Comparison of ENCODE assay signal across 18 cellular contexts in genomic region chr12:90044069-90044468, GRCh38.
DNase-seq lines count a peak whose midpoint lies in the region; ATAC-seq, FAIRE-seq and TF ChIP-seq lines count a peak whose summit lies in the region.
"Had no signal": no experiment of that assay in that cellular context is flagged by ENCODE, and none has a peak within 500 bp of the region (broad histone marks: within the 10 kb centered on the region; RNA-seq: fewer than 3 reads in every experiment).

No MANE protein-coding gene starts in this region.

- H3K4me1 Mint-ChIP-seq in activated T-cell treated with anti-CD3 and anti-CD28 coated beads, Interleukin-2, amount 50 U/mL, for 24 hours (ENCODE audit: low read depth) = peaks cover 25% of the 10 kb centered on the region
- peaks cover 24 to 26% of the 10 kb centered on the region in 2 donors for H3K4me1 Mint-ChIP-seq in natural killer cell treated with Interleukin-12 subunit alpha and Interleukin-12 subunit beta and Interleukin-15 and Interleukin-18, amount 100 ng/mL, for 72 hours (ENCODE audit: low read depth in 2 of 2)
- H3K4me1 Mint-ChIP-seq in natural killer cell = no peaks in the 10 kb centered on the region
- peaks cover 4% of the 10 kb centered on the region for H3K4me1 Mint-ChIP-seq in stimulated activated memory B cell treated with anti-CD40 and anti-IgM and Interleukin-4, amounts not matched to agents 10 μg/mL and 1 μg/mL and 100 μg/mL, for 72 hours

- no peak for DNase-seq in activated T-cell treated with anti-CD3 and anti-CD28 coated beads, Interleukin-2, amount 50 U/mL, for 24 hours
- no peak for DNase-seq in activated T-cell treated with anti-CD3 and anti-CD28 coated beads, Interleukin-2, amount 50 U/mL, for 1 hour
- no peak for DNase-seq in natural killer cell treated with Interleukin-12 subunit alpha and Interleukin-12 subunit beta and Interleukin-15 and Interleukin-18, amount 100 ng/mL, for 72 hours (ENCODE audit: low spot score)
- DNase-seq in natural killer cell = no peak
- DNase-seq in GDM1 (lab: John Stamatoyannopoulos, UW) = no peak
- DNase-seq: 8988T; C1 segment of cervical spinal cord; Calu3; CD4-positive, alpha-beta memory T cell; COR-L47; DMS53; DMS79 treated with DMSO at 0.1 percent for 48 hours; GOT3; HFFc6 had no signal

- TF ChIP-seq CTCF in natural killer cell (IDR thresholded peaks at IDR 0.05) = no peak

- no peaks in the 10 kb centered on the region for H3K36me3 Mint-ChIP-seq in activated T-cell treated with anti-CD3 and anti-CD28 coated beads, Interleukin-2, amount 50 U/mL, for 24 hours (ENCODE audit: low read depth)
- H3K36me3 Mint-ChIP-seq in natural killer cell treated with Interleukin-12 subunit alpha and Interleukin-12 subunit beta and Interleukin-15 and Interleukin-18, amount 100 ng/mL, for 72 hours = peaks cover 12% of the 10 kb centered on the region
- no peaks in the 10 kb centered on the region for H3K36me3 Mint-ChIP-seq in natural killer cell
- H3K36me3 Mint-ChIP-seq in stimulated activated memory B cell treated with anti-CD40 and anti-IgM and Interleukin-4, amounts not matched to agents 10 μg/mL and 1 μg/mL and 100 μg/mL, for 72 hours = no peaks in the 10 kb centered on the region
- H3K36me3 Mint-ChIP-seq: CD4-positive, alpha-beta memory T cell had no signal

- intact Hi-C loops in natural killer cell (cut with micrococcal nuclease) = no loop called here

- FAIRE-seq in endometrium (lab: Jason Lieb, UNC) = peak; percentile 69
- FAIRE-seq: GM12892, H54 had no signal

- no peak for ATAC-seq in natural killer cell treated with Interleukin-12 subunit alpha and Interleukin-12 subunit beta and Interleukin-15 and Interleukin-18, amount 100 ng/mL, for 72 hours
- no peak for ATAC-seq in natural killer cell
- no peak for ATAC-seq in stimulated activated memory B cell treated with anti-CD40 and anti-IgM and Interleukin-4, amounts not matched to agents 10 μg/mL and 1 μg/mL and 100 μg/mL, for 72 hours

- H3K9me3 Mint-ChIP-seq in activated T-cell treated with anti-CD3 and anti-CD28 coated beads, Interleukin-2, amount 50 U/mL, for 24 hours = no peaks in the 10 kb centered on the region
- no peaks in the 10 kb centered on the region for H3K9me3 Mint-ChIP-seq in natural killer cell treated with Interleukin-12 subunit alpha and Interleukin-12 subunit beta and Interleukin-15 and Interleukin-18, amount 100 ng/mL, for 72 hours
- H3K9me3 Mint-ChIP-seq in natural killer cell = no peaks in the 10 kb centered on the region
- H3K9me3 Mint-ChIP-seq in stimulated activated memory B cell treated with anti-CD40 and anti-IgM and Interleukin-4, amounts not matched to agents 10 μg/mL and 1 μg/mL and 100 μg/mL, for 72 hours = no peaks in the 10 kb centered on the region
- H3K9me3 Mint-ChIP-seq: HFFc6 had no signal

- no peaks in the 10 kb centered on the region for H3K27me3 Mint-ChIP-seq in activated T-cell treated with anti-CD3 and anti-CD28 coated beads, Interleukin-2, amount 50 U/mL, for 24 hours
- peaks cover 0 to 8% of the 10 kb centered on the region in 2 donors for H3K27me3 Mint-ChIP-seq in natural killer cell treated with Interleukin-12 subunit alpha and Interleukin-12 subunit beta and Interleukin-15 and Interleukin-18, amount 100 ng/mL, for 72 hours
- H3K27me3 Mint-ChIP-seq in natural killer cell (ENCODE audit: low read depth in 2 of 2) = peaks cover 0 to 5% of the 10 kb centered on the region in 2 donors
- H3K27me3 Mint-ChIP-seq in stimulated activated memory B cell treated with anti-CD40 and anti-IgM and Interleukin-4, amounts not matched to agents 10 μg/mL and 1 μg/mL and 100 μg/mL, for 72 hours = no peaks in the 10 kb centered on the region
- H3K27me3 Mint-ChIP-seq: CD4-positive, alpha-beta memory T cell had no signal

- peak overlapping the region; percentile 18 for H3K27ac Mint-ChIP-seq in activated T-cell treated with anti-CD3 and anti-CD28 coated beads, Interleukin-2, amount 50 U/mL, for 24 hours
- peak overlapping the region; percentile 44 to 71 for H3K27ac Mint-ChIP-seq in natural killer cell treated with Interleukin-12 subunit alpha and Interleukin-12 subunit beta and Interleukin-15 and Interleukin-18, amount 100 ng/mL, for 72 hours
- no peak overlapping the region for H3K27ac Mint-ChIP-seq in natural killer cell
- no peak overlapping the region for H3K27ac Mint-ChIP-seq in stimulated activated memory B cell treated with anti-CD40 and anti-IgM and Interleukin-4, amounts not matched to agents 10 μg/mL and 1 μg/mL and 100 μg/mL, for 72 hours
- H3K27ac Mint-ChIP-seq: CD4-positive, alpha-beta memory T cell; HFFc6 had no signal

- H3K4me3 Mint-ChIP-seq in activated T-cell treated with anti-CD3 and anti-CD28 coated beads, Interleukin-2, amount 50 U/mL, for 24 hours = no peak overlapping the region
- peak overlapping the region; percentile 58 for H3K4me3 Mint-ChIP-seq in natural killer cell treated with Interleukin-12 subunit alpha and Interleukin-12 subunit beta and Interleukin-15 and Interleukin-18, amount 100 ng/mL, for 72 hours
- no peak overlapping the region for H3K4me3 Mint-ChIP-seq in natural killer cell
- no peak overlapping the region for H3K4me3 Mint-ChIP-seq in stimulated activated memory B cell treated with anti-CD40 and anti-IgM and Interleukin-4, amounts not matched to agents 10 μg/mL and 1 μg/mL and 100 μg/mL, for 72 hours
- H3K4me3 Mint-ChIP-seq: CD4-positive, alpha-beta memory T cell; HFFc6 had no signal

Comparison
In these comparisons a context has a peak if more than half of its experiments do, and no peak if none do; other contexts are left out.
1. H3K27ac Mint-ChIP-seq: peak in activated T-cell treated with anti-CD3 and anti-CD28 coated beads, Interleukin-2, amount 50 U/mL, for 24 hours (single experiment) and natural killer cell treated with Interleukin-12 subunit alpha and Interleukin-12 subunit beta and Interleukin-15 and Interleukin-18, amount 100 ng/mL, for 72 hours (2 of 2); none in natural killer cell (0 of 2) and stimulated activated memory B cell treated with anti-CD40 and anti-IgM and Interleukin-4, amounts not matched to agents 10 μg/mL and 1 μg/mL and 100 μg/mL, for 72 hours (single experiment).